ENCODE assay signal across 29 cellular contexts in the genomic region with DNA sequence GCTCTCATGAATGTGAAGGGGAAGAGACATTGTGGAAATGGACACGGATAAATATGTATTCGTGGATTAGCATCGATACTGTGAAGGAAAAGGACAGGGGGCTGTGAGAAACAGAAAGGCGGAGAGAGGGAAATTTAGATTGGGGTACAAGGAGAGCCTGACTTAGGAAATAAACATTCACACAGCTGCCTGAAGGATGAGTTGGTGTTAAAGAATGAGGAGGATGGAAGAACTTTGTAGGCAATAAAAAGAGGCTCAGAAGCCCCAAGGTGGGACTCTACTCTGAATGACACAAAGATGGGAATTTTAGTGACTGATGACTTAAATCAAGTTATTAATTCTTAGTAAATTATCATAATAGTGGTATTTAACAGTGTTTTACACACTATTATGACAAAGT.
"Had no signal": no experiment of that assay in that cellular context is flagged by ENCODE, and none has a peak within 500 bp of the region (broad histone marks: within the 10 kb centered on the region; RNA-seq: fewer than 3 reads in every experiment).

No MANE protein-coding gene starts in this region.

- H3K36me3 ChIP-seq: esophagus muscularis mucosa, gastroesophageal sphincter, heart left ventricle, right lobe of liver, thoracic aorta had no signal

- FAIRE-seq: bronchial epithelial cell, islet of Langerhans had no signal

- H3K36me3 Mint-ChIP-seq: activated naive CD8-positive, alpha-beta T cell treated with anti-CD3 and anti-CD28 coated beads, Interleukin-2, amount 10 ng/mL, durations not matched to agents 7 days and 5 days had no signal

- H3K27ac Mint-ChIP-seq: activated naive CD4-positive, alpha-beta T cell treated with anti-CD3 and anti-CD28 coated beads for 36 hours; activated naive CD8-positive, alpha-beta T cell treated with anti-CD3 and anti-CD28 coated beads, Interleukin-2, amount 10 ng/mL, durations not matched to agents 7 days and 5 days; activated T-cell treated with anti-CD3 and anti-CD28 coated beads, Interleukin-2, amount 50 U/mL, for 72 hours; T-helper 1 cell treated with Interleukin-12 subunit alpha and Interleukin-12 subunit beta and Interleukin-4 antibody, amounts not matched to agents 30 μg/mL and 1 μg/mL, for 36 hours had no signal

- H3K27ac ChIP-seq: coronary artery, esophagus muscularis mucosa, gastroesophageal sphincter, heart left ventricle, thoracic aorta had no signal

- H3K4me2 ChIP-seq: smooth muscle cell had no signal

- H3K4me3 ChIP-seq: coronary artery, esophagus muscularis mucosa, gastroesophageal sphincter, heart left ventricle, mucosa of descending colon, right lobe of liver, smooth muscle cell, thoracic aorta had no signal

- H3K27me3 Mint-ChIP-seq: activated naive CD8-positive, alpha-beta T cell treated with anti-CD3 and anti-CD28 coated beads, Interleukin-2, amount 10 ng/mL, durations not matched to agents 7 days and 5 days had no signal

- DNase-seq: activated CD4-positive, alpha-beta T cell treated with anti-CD3 and anti-CD28 coated beads for 4 hours; activated CD4-positive, alpha-beta T cell treated with anti-CD3 and anti-CD28 coated beads, Interleukin-2, amount 50 U/mL, for 48 hours; activated CD4-positive, CD25-positive, alpha-beta regulatory T cell; activated effector memory CD4-positive, alpha-beta T cell treated with Interleukin-2 at 50 U/mL for 16 hours; activated naive CD4-positive, alpha-beta T cell treated with anti-CD3 and anti-CD28 coated beads for 36 hours; activated naive CD8-positive, alpha-beta T cell treated with anti-CD3 and anti-CD28 coated beads, Interleukin-2, amount 10 ng/mL, durations not matched to agents 7 days and 5 days; activated T-cell treated with anti-CD3 and anti-CD28 coated beads, Interleukin-2, amount 50 U/mL, for 72 hours; amniotic stem cell; cerebellar nuclear complex; heart left ventricle; left cardiac atrium; mesendoderm; mucosa of descending colon; occipital lobe; posterior cingulate gyrus; right lobe of liver; stimulated activated CD4-positive, alpha-beta T cell treated with anti-CD3 and anti-CD28 coated beads, Interleukin-2, amount 100 ng/mL, for 48 hours; stimulated activated CD8-positive, alpha-beta memory T cell treated with anti-CD3 and anti-CD28 coated beads, Interleukin-4, amount 100 ng/mL, for 48 hours; stimulated activated naive CD4-positive, alpha-beta T cell; T1000 had no signal

- H3K9me3 Mint-ChIP-seq: activated naive CD4-positive, alpha-beta T cell treated with anti-CD3 and anti-CD28 coated beads for 36 hours; activated naive CD8-positive, alpha-beta T cell treated with anti-CD3 and anti-CD28 coated beads, Interleukin-2, amount 10 ng/mL, durations not matched to agents 7 days and 5 days; activated T-cell treated with anti-CD3 and anti-CD28 coated beads, Interleukin-2, amount 50 U/mL, for 72 hours; neural crest cell; T-helper 1 cell treated with Interleukin-12 subunit alpha and Interleukin-12 subunit beta and Interleukin-4 antibody, amounts not matched to agents 30 μg/mL and 1 μg/mL, for 36 hours had no signal

- H3K9me3 ChIP-seq: esophagus muscularis mucosa, gastroesophageal sphincter, heart left ventricle, mucosa of descending colon, right lobe of liver, thoracic aorta had no signal

- H3K4me3 Mint-ChIP-seq: activated naive CD4-positive, alpha-beta T cell treated with anti-CD3 and anti-CD28 coated beads for 36 hours; activated naive CD8-positive, alpha-beta T cell treated with anti-CD3 and anti-CD28 coated beads, Interleukin-2, amount 10 ng/mL, durations not matched to agents 7 days and 5 days; activated T-cell treated with anti-CD3 and anti-CD28 coated beads, Interleukin-2, amount 50 U/mL, for 72 hours; neural crest cell; T-helper 1 cell treated with Interleukin-12 subunit alpha and Interleukin-12 subunit beta and Interleukin-4 antibody, amounts not matched to agents 30 μg/mL and 1 μg/mL, for 36 hours had no signal

- H3K27me3 ChIP-seq: esophagus muscularis mucosa, gastroesophageal sphincter, heart left ventricle, right lobe of liver had no signal

- H3K4me1 Mint-ChIP-seq: activated naive CD8-positive, alpha-beta T cell treated with anti-CD3 and anti-CD28 coated beads, Interleukin-2, amount 10 ng/mL, durations not matched to agents 7 days and 5 days had no signal

- ATAC-seq: activated T-cell treated with anti-CD3 and anti-CD28 coated beads, Interleukin-2, amount 50 U/mL, for 72 hours; gastroesophageal sphincter; left cardiac atrium had no signal
